Comparison of ENCODE assay signal across 2 cellular contexts in the genomic region with DNA sequence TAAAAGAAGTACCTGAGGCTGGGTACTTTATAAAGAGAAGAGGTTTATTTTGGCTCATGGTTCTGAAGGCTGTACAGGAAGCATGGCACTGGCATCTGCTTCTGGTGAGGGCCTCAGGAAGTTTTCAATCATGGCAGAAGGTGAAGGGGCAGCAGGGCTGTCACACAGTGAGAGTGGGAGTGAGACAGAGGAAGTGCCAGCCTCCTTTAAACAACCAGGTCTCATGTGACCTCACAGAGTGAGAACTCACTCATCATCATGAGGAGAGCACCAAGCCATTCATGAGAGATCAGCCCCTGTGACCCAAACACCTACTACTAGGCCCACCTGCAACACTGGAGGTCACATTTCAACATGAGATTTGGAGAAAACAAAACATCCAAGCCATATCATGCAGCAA.
TF ChIP-seq lines count a peak whose summit lies in the region.

No MANE protein-coding gene starts in this region.

TF ChIP-seq in HepG2, 621 proteins besides CTCF, POLR2A, EP300 and RAD21:
- TF ChIP-seq CREB1 (IDR thresholded peaks at IDR 0.05) (0 out of 2 replicates have a peak, but pooled peaks have one; percentile 22), CREB1 (CRISPR knock-in tag; IDR thresholded peaks at IDR 0.05) (no peak), NFIC (IDR thresholded peaks at IDR 0.05; ENCODE audit: low read length) (no peak)

TF ChIP-seq in GM12878, 131 proteins besides CTCF, POLR2A, EP300 and RAD21:
- TF ChIP-seq, protein P1, sequence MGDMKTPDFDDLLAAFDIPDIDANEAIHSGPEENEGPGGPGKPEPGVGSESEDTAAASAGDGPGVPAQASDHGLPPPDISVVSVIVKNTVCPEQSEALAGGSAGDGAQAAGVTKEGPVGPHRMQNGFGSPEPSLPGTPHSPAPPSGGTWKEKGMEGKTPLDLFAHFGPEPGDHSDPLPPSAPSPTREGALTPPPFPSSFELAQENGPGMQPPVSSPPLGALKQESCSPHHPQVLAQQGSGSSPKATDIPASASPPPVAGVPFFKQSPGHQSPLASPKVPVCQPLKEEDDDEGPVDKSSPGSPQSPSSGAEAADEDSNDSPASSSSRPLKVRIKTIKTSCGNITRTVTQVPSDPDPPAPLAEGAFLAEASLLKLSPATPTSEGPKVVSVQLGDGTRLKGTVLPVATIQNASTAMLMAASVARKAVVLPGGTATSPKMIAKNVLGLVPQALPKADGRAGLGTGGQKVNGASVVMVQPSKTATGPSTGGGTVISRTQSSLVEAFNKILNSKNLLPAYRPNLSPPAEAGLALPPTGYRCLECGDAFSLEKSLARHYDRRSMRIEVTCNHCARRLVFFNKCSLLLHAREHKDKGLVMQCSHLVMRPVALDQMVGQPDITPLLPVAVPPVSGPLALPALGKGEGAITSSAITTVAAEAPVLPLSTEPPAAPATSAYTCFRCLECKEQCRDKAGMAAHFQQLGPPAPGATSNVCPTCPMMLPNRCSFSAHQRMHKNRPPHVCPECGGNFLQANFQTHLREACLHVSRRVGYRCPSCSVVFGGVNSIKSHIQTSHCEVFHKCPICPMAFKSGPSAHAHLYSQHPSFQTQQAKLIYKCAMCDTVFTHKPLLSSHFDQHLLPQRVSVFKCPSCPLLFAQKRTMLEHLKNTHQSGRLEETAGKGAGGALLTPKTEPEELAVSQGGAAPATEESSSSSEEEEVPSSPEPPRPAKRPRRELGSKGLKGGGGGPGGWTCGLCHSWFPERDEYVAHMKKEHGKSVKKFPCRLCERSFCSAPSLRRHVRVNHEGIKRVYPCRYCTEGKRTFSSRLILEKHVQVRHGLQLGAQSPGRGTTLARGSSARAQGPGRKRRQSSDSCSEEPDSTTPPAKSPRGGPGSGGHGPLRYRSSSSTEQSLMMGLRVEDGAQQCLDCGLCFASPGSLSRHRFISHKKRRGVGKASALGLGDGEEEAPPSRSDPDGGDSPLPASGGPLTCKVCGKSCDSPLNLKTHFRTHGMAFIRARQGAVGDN (IDR thresholded peaks at IDR 0.05), result 0 out of 2 replicates have a peak, but pooled peaks have one; percentile 12
- TF ChIP-seq HDAC2 (IDR thresholded peaks at IDR 0.05), result no peak
- TF ChIP-seq CREM (IDR thresholded peaks at IDR 0.05; ENCODE audit: low read depth), result 0 out of 2 replicates have a peak, but pooled peaks have one; percentile 7
- TF ChIP-seq, protein P2, sequence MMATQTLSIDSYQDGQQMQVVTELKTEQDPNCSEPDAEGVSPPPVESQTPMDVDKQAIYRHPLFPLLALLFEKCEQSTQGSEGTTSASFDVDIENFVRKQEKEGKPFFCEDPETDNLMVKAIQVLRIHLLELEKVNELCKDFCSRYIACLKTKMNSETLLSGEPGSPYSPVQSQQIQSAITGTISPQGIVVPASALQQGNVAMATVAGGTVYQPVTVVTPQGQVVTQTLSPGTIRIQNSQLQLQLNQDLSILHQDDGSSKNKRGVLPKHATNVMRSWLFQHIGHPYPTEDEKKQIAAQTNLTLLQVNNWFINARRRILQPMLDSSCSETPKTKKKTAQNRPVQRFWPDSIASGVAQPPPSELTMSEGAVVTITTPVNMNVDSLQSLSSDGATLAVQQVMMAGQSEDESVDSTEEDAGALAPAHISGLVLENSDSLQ (IDR thresholded peaks at IDR 0.05), result no peak
- TF ChIP-seq SPI1 (IDR thresholded peaks at IDR 0.05; ENCODE audit: borderline replicate concordance, insufficient read depth, low read depth, low read length), result peak; percentile 51; the same call in 1 of the 2 replicates
- no peak for TF ChIP-seq GATAD2B (conservative IDR thresholded peaks at IDR 0.05; ENCODE audit: low read depth)
- TF ChIP-seq IKZF2 (IDR thresholded peaks at IDR 0.05), result 0 out of 4 replicates have a peak, but pooled peaks of 1 of the 2 experiments have one; percentile 19
- TF ChIP-seq, protein P3, sequence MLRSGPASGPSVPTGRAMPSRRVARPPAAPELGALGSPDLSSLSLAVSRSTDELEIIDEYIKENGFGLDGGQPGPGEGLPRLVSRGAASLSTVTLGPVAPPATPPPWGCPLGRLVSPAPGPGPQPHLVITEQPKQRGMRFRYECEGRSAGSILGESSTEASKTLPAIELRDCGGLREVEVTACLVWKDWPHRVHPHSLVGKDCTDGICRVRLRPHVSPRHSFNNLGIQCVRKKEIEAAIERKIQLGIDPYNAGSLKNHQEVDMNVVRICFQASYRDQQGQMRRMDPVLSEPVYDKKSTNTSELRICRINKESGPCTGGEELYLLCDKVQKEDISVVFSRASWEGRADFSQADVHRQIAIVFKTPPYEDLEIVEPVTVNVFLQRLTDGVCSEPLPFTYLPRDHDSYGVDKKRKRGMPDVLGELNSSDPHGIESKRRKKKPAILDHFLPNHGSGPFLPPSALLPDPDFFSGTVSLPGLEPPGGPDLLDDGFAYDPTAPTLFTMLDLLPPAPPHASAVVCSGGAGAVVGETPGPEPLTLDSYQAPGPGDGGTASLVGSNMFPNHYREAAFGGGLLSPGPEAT (IDR thresholded peaks at IDR 0.05; ENCODE audit: low read depth), result peak; percentile 58; the same call in 1 of the 2 replicates
- TF ChIP-seq SIN3A (IDR thresholded peaks at IDR 0.05; ENCODE audit: low read depth, low read length), result no peak
- TF ChIP-seq, protein P4, sequence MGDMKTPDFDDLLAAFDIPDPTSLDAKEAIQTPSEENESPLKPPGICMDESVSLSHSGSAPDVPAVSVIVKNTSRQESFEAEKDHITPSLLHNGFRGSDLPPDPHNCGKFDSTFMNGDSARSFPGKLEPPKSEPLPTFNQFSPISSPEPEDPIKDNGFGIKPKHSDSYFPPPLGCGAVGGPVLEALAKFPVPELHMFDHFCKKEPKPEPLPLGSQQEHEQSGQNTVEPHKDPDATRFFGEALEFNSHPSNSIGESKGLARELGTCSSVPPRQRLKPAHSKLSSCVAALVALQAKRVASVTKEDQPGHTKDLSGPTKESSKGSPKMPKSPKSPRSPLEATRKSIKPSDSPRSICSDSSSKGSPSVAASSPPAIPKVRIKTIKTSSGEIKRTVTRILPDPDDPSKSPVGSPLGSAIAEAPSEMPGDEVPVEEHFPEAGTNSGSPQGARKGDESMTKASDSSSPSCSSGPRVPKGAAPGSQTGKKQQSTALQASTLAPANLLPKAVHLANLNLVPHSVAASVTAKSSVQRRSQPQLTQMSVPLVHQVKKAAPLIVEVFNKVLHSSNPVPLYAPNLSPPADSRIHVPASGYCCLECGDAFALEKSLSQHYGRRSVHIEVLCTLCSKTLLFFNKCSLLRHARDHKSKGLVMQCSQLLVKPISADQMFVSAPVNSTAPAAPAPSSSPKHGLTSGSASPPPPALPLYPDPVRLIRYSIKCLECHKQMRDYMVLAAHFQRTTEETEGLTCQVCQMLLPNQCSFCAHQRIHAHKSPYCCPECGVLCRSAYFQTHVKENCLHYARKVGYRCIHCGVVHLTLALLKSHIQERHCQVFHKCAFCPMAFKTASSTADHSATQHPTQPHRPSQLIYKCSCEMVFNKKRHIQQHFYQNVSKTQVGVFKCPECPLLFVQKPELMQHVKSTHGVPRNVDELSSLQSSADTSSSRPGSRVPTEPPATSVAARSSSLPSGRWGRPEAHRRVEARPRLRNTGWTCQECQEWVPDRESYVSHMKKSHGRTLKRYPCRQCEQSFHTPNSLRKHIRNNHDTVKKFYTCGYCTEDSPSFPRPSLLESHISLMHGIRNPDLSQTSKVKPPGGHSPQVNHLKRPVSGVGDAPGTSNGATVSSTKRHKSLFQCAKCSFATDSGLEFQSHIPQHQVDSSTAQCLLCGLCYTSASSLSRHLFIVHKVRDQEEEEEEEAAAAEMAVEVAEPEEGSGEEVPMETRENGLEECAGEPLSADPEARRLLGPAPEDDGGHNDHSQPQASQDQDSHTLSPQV (IDR thresholded peaks at IDR 0.05), result no peak
- TF ChIP-seq, protein P5, sequence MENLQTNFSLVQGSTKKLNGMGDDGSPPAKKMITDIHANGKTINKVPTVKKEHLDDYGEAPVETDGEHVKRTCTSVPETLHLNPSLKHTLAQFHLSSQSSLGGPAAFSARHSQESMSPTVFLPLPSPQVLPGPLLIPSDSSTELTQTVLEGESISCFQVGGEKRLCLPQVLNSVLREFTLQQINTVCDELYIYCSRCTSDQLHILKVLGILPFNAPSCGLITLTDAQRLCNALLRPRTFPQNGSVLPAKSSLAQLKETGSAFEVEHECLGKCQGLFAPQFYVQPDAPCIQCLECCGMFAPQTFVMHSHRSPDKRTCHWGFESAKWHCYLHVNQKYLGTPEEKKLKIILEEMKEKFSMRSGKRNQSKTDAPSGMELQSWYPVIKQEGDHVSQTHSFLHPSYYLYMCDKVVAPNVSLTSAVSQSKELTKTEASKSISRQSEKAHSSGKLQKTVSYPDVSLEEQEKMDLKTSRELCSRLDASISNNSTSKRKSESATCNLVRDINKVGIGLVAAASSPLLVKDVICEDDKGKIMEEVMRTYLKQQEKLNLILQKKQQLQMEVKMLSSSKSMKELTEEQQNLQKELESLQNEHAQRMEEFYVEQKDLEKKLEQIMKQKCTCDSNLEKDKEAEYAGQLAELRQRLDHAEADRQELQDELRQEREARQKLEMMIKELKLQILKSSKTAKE (IDR thresholded peaks at IDR 0.05; ENCODE audit: low read depth, poor library complexity, severe bottlenecking), result peak; percentile 45
